Comparison of ENCODE assay signal across 10 cellular contexts in the genomic region with DNA sequence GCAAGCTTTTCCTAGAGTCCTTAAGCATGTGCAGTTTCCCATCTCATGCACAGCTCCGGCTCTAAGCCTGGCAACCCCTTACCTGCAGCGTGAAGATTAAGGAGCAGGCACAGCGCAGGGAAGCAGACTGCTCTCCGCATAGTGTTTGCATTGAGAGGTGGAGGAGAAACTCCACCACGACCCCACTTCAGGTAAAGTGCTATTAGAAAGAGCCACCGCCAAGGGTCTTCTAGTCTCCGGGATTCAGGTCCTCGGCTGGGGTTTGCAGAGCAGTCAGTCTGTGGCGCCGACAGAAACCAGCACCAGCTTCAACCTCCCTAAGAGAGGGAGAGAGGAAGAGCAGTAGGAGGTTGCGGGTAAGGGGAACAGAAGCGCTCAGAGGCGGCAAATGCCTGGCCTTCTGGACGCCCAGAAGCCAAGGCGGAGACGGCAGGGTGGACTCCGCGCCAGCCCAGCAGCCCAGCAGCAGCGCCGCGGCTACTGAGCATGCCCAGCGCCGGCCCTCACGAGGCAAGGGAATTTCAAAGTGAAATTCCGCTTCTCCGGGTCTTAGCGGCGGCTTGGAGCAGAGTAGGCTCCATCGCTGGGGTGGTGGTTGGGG. TPM values are rescaled to one million over a fixed set of nuclear protein-coding genes. Genes with fewer than 3 reads are reported as not detected.
A peak's percentile ranks its signal among the peaks of the same experiment; 100 is the strongest.
DNase-seq lines count a peak whose midpoint lies in the region; ATAC-seq and TF ChIP-seq lines count a peak whose summit lies in the region.
"Had no signal": no experiment of that assay in that cellular context is flagged by ENCODE, and none has a peak within 500 bp of the region (broad histone marks: within the 10 kb centered on the region; RNA-seq: fewer than 3 reads in every experiment).

A gene with protein sequence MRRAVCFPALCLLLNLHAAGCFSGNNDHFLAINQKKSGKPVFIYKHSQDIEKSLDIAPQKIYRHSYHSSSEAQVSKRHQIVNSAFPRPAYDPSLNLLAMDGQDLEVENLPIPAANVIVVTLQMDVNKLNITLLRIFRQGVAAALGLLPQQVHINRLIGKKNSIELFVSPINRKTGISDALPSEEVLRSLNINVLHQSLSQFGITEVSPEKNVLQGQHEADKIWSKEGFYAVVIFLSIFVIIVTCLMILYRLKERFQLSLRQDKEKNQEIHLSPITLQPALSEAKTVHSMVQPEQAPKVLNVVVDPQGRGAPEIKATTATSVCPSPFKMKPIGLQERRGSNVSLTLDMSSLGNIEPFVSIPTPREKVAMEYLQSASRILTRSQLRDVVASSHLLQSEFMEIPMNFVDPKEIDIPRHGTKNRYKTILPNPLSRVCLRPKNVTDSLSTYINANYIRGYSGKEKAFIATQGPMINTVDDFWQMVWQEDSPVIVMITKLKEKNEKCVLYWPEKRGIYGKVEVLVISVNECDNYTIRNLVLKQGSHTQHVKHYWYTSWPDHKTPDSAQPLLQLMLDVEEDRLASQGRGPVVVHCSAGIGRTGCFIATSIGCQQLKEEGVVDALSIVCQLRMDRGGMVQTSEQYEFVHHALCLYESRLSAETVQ (minus strand): TSS at position 488 of the 601 bp plus-strand sequence. CDS start 348 bp downstream, at position 140.

- WGBS in transverse colon (ENCODE audit: low coverage in 1 of 2), 2 donors = 9% methylated on average over 26 of the region's 29 CpGs; no CpG with 5 or more reads in 1 of the 2 donors

- DNase-seq in NCI-H82 (lab: John Stamatoyannopoulos, UW) = peak; percentile 67
- no peak for DNase-seq in NCI-H82 treated with DMSO at 0.1 percent for 48 hours (lab: John Stamatoyannopoulos, UW; ENCODE audit: unreplicated experiment)
- no peak for DNase-seq in ascending aorta (ENCODE audit: low spot score in 2 of 2)
- no peak for DNase-seq in left lobe of liver (ENCODE audit: low spot score)
- no peak for DNase-seq in transverse colon
- no peak for DNase-seq in SIG-M5 (lab: John Stamatoyannopoulos, UW)
- no peak for DNase-seq in activated naive CD4-positive, alpha-beta T cell treated with Interleukin-2 at 50 U/mL for 16 hours
- no peak for DNase-seq in HT-29 (ENCODE audit: low spot score)
- DNase-seq: naive B cell had no signal

- H3K4me1 ChIP-seq in ascending aorta = no peaks in the 10 kb centered on the region
- H3K4me1 ChIP-seq in transverse colon = peaks cover 0 to 4% (median 0%) of the 10 kb centered on the region in 4 donors

- H3K36me3 ChIP-seq in ascending aorta (no peaks in the 10 kb centered on the region), transverse colon (no peaks in the 10 kb centered on the region)

- H3K27ac ChIP-seq in ascending aorta = no peak within 1 kb of the TSS
- no peak within 1 kb of the TSS for H3K27ac ChIP-seq in transverse colon

- H3K27me3 ChIP-seq in ascending aorta = no peaks in the 10 kb centered on the region
- H3K27me3 ChIP-seq in transverse colon = peaks cover 25% of the 10 kb centered on the region

- intact Hi-C loops in ascending aorta (cut with DNase I) = no loop called here
- intact Hi-C loops in transverse colon (cut with DNase I; ENCODE audit: low total_unique reads) = no loop called here

- in situ Hi-C loops in transverse colon (cut with MboI; ENCODE audit: low pct_ligation_motif_present in 1 of 4, low pct_unique_long_range_greater_than_20kb in 1 of 4, low sequenced_read_pairs in 3 of 4) = no loop called here

- TF ChIP-seq EP300 in transverse colon (IDR thresholded peaks at IDR 0.05; ENCODE audit: low read depth) = no peak

- ATAC-seq in left lobe of liver = peak; percentile 15
- ATAC-seq: GM12878 had no signal

- TF ChIP-seq POLR2A in transverse colon (IDR thresholded peaks at IDR 0.05) = no peak

- H3K9me3 ChIP-seq in ascending aorta = no peaks in the 10 kb centered on the region
- no peaks in the 10 kb centered on the region for H3K9me3 ChIP-seq in transverse colon

- TF ChIP-seq CTCF in ascending aorta (IDR thresholded peaks at IDR 0.05) = no peak
- no peak for TF ChIP-seq CTCF in transverse colon (IDR thresholded peaks at IDR 0.05)

- peak within 1 kb of the TSS; percentile 29 to 42 for H3K4me3 ChIP-seq in ascending aorta
- H3K4me3 ChIP-seq in transverse colon = peak within 1 kb of the TSS in 1 of 4 donors; percentile 5
- H3K4me3 ChIP-seq: GM12878 had no signal

RNA-seq across cellular contexts. Expression of the gene that starts here (rescaled TPM):
- total RNA-seq in ascending aorta = not detected
- total RNA-seq in left lobe of liver = not detected
- 10 to 100 TPM in 3 of 4 donors, not detected in 1; 13.2 to 50.9 (median 31.4) TPM for total RNA-seq in transverse colon
- 0.44 and 0.66 TPM in 2 replicates for total RNA-seq in HT-29 (2014; rRNA removed; shearing (Covaris generic))

Comparison
In these comparisons a context has a peak if more than half of its experiments do, and no peak if none do; other contexts are left out.
1. Peak in ATAC-seq in left lobe of liver; RNA of the gene not detected or under 1 TPM.